Comparison of ENCODE assay signal across 10 cellular contexts in genomic region chr20:4601630-4602296, GRCh38.
DNase-seq lines count a peak whose midpoint lies in the region; ATAC-seq lines count a peak whose summit lies in the region.
"Had no signal": no experiment of that assay in that cellular context is flagged by ENCODE, and none has a peak within 500 bp of the region (broad histone marks: within the 10 kb centered on the region; RNA-seq: fewer than 3 reads in every experiment).

No MANE protein-coding gene starts in this region.

- ATAC-seq in HG03565 (IDR thresholded peaks at IDR 0.05; ENCODE audit: unreplicated experiment) (no peak), GM19397 (IDR thresholded peaks at IDR 0.05; ENCODE audit: unreplicated experiment) (no peak)
- no peak for ATAC-seq in activated CD8-positive, alpha-beta T cell treated with anti-CD3 and anti-CD28 coated beads, Interleukin-2, amount 10 ng/mL, durations not matched to agents 7 days and 5 days
- ATAC-seq: activated CD8-positive, alpha-beta memory T cell treated with anti-CD3 and anti-CD28 coated beads, Interleukin-2, amount 10 ng/mL, durations not matched to agents 7 days and 5 days had no signal

- H3K4me1 Mint-ChIP-seq in activated CD8-positive, alpha-beta T cell treated with anti-CD3 and anti-CD28 coated beads, Interleukin-2, amount 10 ng/mL, durations not matched to agents 7 days and 5 days (ENCODE audit: low read depth), result no peaks in the 10 kb centered on the region
- H3K4me1 Mint-ChIP-seq: activated CD8-positive, alpha-beta memory T cell treated with anti-CD3 and anti-CD28 coated beads, Interleukin-2, amount 10 ng/mL, durations not matched to agents 7 days and 5 days had no signal

- CTCF ChIA-PET in activated CD8-positive, alpha-beta T cell treated with anti-CD3 and anti-CD28 coated beads, Interleukin-2, amount 10 ng/mL, durations not matched to agents 7 days and 5 days (lab: Charles Lee), result no interaction called here

- DNase-seq in Ammon's horn (ENCODE audit: low spot score) (peak; percentile 91), NCI-H128 (lab: John Stamatoyannopoulos, UW; ENCODE audit: unreplicated experiment) (peak; percentile 20), caudate nucleus (lab: John Stamatoyannopoulos, UW) (peak in 57 of 61 donors; percentile 25 to 87 (median 74)), midbrain (lab: John Stamatoyannopoulos, UW) (peak; percentile 70), T-helper 1 cell (no peak)
- no peak for DNase-seq in activated CD8-positive, alpha-beta T cell treated with anti-CD3 and anti-CD28 coated beads, Interleukin-2, amount 10 ng/mL, durations not matched to agents 7 days and 5 days
- DNase-seq: activated CD8-positive, alpha-beta memory T cell treated with anti-CD3 and anti-CD28 coated beads, Interleukin-2, amount 10 ng/mL, durations not matched to agents 7 days and 5 days; CD4-positive, alpha-beta T cell had no signal

- peaks cover 41% of the 10 kb centered on the region for H3K27me3 Mint-ChIP-seq in activated CD8-positive, alpha-beta T cell treated with anti-CD3 and anti-CD28 coated beads, Interleukin-2, amount 10 ng/mL, durations not matched to agents 7 days and 5 days (ENCODE audit: low read depth)

- H3K27ac Mint-ChIP-seq in activated CD8-positive, alpha-beta T cell treated with anti-CD3 and anti-CD28 coated beads, Interleukin-2, amount 10 ng/mL, durations not matched to agents 7 days and 5 days, result no peak overlapping the region
- H3K27ac Mint-ChIP-seq: activated CD8-positive, alpha-beta memory T cell treated with anti-CD3 and anti-CD28 coated beads, Interleukin-2, amount 10 ng/mL, durations not matched to agents 7 days and 5 days; CD4-positive, alpha-beta T cell had no signal

- no peak overlapping the region for H3K4me3 Mint-ChIP-seq in activated CD8-positive, alpha-beta T cell treated with anti-CD3 and anti-CD28 coated beads, Interleukin-2, amount 10 ng/mL, durations not matched to agents 7 days and 5 days
- H3K4me3 Mint-ChIP-seq: activated CD8-positive, alpha-beta memory T cell treated with anti-CD3 and anti-CD28 coated beads, Interleukin-2, amount 10 ng/mL, durations not matched to agents 7 days and 5 days; CD4-positive, alpha-beta T cell had no signal

- H3K9me3 Mint-ChIP-seq in activated CD8-positive, alpha-beta T cell treated with anti-CD3 and anti-CD28 coated beads, Interleukin-2, amount 10 ng/mL, durations not matched to agents 7 days and 5 days (ENCODE audit: insufficient read depth), result no peaks in the 10 kb centered on the region
- H3K9me3 Mint-ChIP-seq: CD4-positive, alpha-beta T cell had no signal

- H3K27ac ChIP-seq in caudate nucleus (ENCODE audit: low read depth, low read length), result peak overlapping the region; percentile 52

- H3K36me3 Mint-ChIP-seq in activated CD8-positive, alpha-beta T cell treated with anti-CD3 and anti-CD28 coated beads, Interleukin-2, amount 10 ng/mL, durations not matched to agents 7 days and 5 days (ENCODE audit: low read depth), result no peaks in the 10 kb centered on the region
- H3K36me3 Mint-ChIP-seq: activated CD8-positive, alpha-beta memory T cell treated with anti-CD3 and anti-CD28 coated beads, Interleukin-2, amount 10 ng/mL, durations not matched to agents 7 days and 5 days had no signal

- POLR2A ChIA-PET in activated CD8-positive, alpha-beta T cell treated with anti-CD3 and anti-CD28 coated beads, Interleukin-2, amount 10 ng/mL, durations not matched to agents 7 days and 5 days (lab: Charles Lee), result no interaction called here

Comparison
In these comparisons a context has a peak if more than half of its experiments do, and no peak if none do; other contexts are left out.
1. DNase-seq: peak in Ammon's horn (single experiment), NCI-H128 (single experiment), caudate nucleus (57 of 61) and midbrain (single experiment); none in activated CD8-positive, alpha-beta T cell treated with anti-CD3 and anti-CD28 coated beads, Interleukin-2, amount 10 ng/mL, durations not matched to agents 7 days and 5 days (single experiment) and T-helper 1 cell (0 of 5).